9 cellular contexts compared by ENCODE assay signal in genomic region chr17:39210093-39210434, GRCh38. TPM values are rescaled to one million over a fixed set of nuclear protein-coding genes. Genes with fewer than 3 reads are reported as not detected.
DNase-seq lines count a peak whose midpoint lies in the region; ATAC-seq and TF ChIP-seq lines count a peak whose summit lies in the region.
"Had no signal": no experiment of that assay in that cellular context is flagged by ENCODE, and none has a peak within 500 bp of the region (broad histone marks: within the 10 kb centered on the region; RNA-seq: fewer than 3 reads in every experiment).

No MANE protein-coding gene starts in this region.

- H3K9me3 Mint-ChIP-seq in CD4-positive, CD25-positive, alpha-beta regulatory T cell: no peaks in the 10 kb centered on the region
- H3K9me3 Mint-ChIP-seq in progenitor cell of endocrine pancreas (ENCODE audit: low read depth) (no peaks in the 10 kb centered on the region), endothelial cell (ENCODE audit: unreplicated experiment) (no peaks in the 10 kb centered on the region)

- 12 to 15% methylated on average over 22 of the region's 22 CpGs for WGBS in esophagus, 2 donors
- WGBS in prostate gland: 18% methylated on average over 22 of the region's 22 CpGs

- H3K27me3 Mint-ChIP-seq in CD4-positive, CD25-positive, alpha-beta regulatory T cell: peaks cover 9% of the 10 kb centered on the region
- H3K27me3 Mint-ChIP-seq in progenitor cell of endocrine pancreas (peaks cover 64% of the 10 kb centered on the region), endothelial cell (ENCODE audit: unreplicated experiment) (peaks cover 4% of the 10 kb centered on the region)

- no peaks in the 10 kb centered on the region for H3K27me3 ChIP-seq in CD4-positive, CD25-positive, alpha-beta regulatory T cell (ENCODE audit: control insufficient read depth, insufficient read depth, low read length)
- H3K27me3 ChIP-seq in Peyer's patch: peaks cover 0 to 12% of the 10 kb centered on the region in 2 donors
- no peaks in the 10 kb centered on the region for H3K27me3 ChIP-seq in esophagus (ENCODE audit: control insufficient read depth in 1 of 2, insufficient read depth in 2 of 2, low read length in 2 of 2)
- no peaks in the 10 kb centered on the region for H3K27me3 ChIP-seq in prostate gland (replicated peaks; ENCODE audit: insufficient read depth)

- TF ChIP-seq CTCF in Peyer's patch (IDR thresholded peaks at IDR 0.05) (no peak), prostate gland (IDR thresholded peaks at IDR 0.05) (no peak), progenitor cell of endocrine pancreas (IDR thresholded peaks at IDR 0.05; ENCODE audit: unreplicated experiment) (no peak), endothelial cell (IDR thresholded peaks at IDR 0.05; ENCODE audit: unreplicated experiment) (no peak)

- no peak for ATAC-seq in CD4-positive, CD25-positive, alpha-beta regulatory T cell (ENCODE audit: low read depth in 2 of 2)

- H3K4me3 Mint-ChIP-seq in CD4-positive, CD25-positive, alpha-beta regulatory T cell: peak overlapping the region in 3 of 4 donors; percentile 47 to 80 (median 55)
- H3K4me3 Mint-ChIP-seq in progenitor cell of endocrine pancreas (ENCODE audit: low read depth) (no peak overlapping the region), endothelial cell (ENCODE audit: unreplicated experiment) (no peak overlapping the region)

- H3K4me1 Mint-ChIP-seq in CD4-positive, CD25-positive, alpha-beta regulatory T cell: peaks cover 0 to 35% (median 5%) of the 10 kb centered on the region in 4 donors
- H3K4me1 Mint-ChIP-seq in progenitor cell of endocrine pancreas (ENCODE audit: low read depth): peaks cover 2% of the 10 kb centered on the region
- peaks cover 2% of the 10 kb centered on the region for H3K4me1 Mint-ChIP-seq in endothelial cell (ENCODE audit: unreplicated experiment)

- peaks cover under 1% of the 10 kb centered on the region for H3K36me3 Mint-ChIP-seq in CD4-positive, CD25-positive, alpha-beta regulatory T cell
- H3K36me3 Mint-ChIP-seq in progenitor cell of endocrine pancreas (ENCODE audit: insufficient read depth) (no peaks in the 10 kb centered on the region), endothelial cell (ENCODE audit: low read depth, unreplicated experiment) (no peaks in the 10 kb centered on the region)

- DNase-seq in CD4-positive, CD25-positive, alpha-beta regulatory T cell: no peak
- DNase-seq in Peyer's patch (no peak), prostate gland (ENCODE audit: low spot score) (no peak), progenitor cell of endocrine pancreas (ENCODE audit: low spot score, unreplicated experiment) (no peak), nucleus accumbens (lab: John Stamatoyannopoulos, UW) (no peak), NCI-H2227 treated with DMSO at 0.1 percent for 48 hours (lab: John Stamatoyannopoulos, UW) (no peak), endothelial cell (ENCODE audit: low spot score) (no peak)

- peak overlapping the region in 2 of 3 donors; percentile 73 to 81 for H3K27ac Mint-ChIP-seq in CD4-positive, CD25-positive, alpha-beta regulatory T cell
- H3K27ac Mint-ChIP-seq in progenitor cell of endocrine pancreas (no peak overlapping the region), endothelial cell (ENCODE audit: unreplicated experiment) (no peak overlapping the region)

- TF ChIP-seq POLR2A in Peyer's patch (IDR thresholded peaks at IDR 0.05) (no peak), prostate gland (IDR thresholded peaks at IDR 0.05) (no peak)

- no peak overlapping the region for H3K4me3 ChIP-seq in CD4-positive, CD25-positive, alpha-beta regulatory T cell (ENCODE audit: low read depth, low read length)
- H3K4me3 ChIP-seq in Peyer's patch (peak overlapping the region; percentile 23 to 49 (median 46)), esophagus (ENCODE audit: low read depth in 1 of 2, low read length in 2 of 2) (peak overlapping the region; percentile 22 to 31), prostate gland (peak overlapping the region; percentile 18 to 28)

- H3K36me3 ChIP-seq in CD4-positive, CD25-positive, alpha-beta regulatory T cell (ENCODE audit: control insufficient read depth, insufficient read depth, low read length): peaks cover 3% of the 10 kb centered on the region
- peaks cover 0 to 3% (median 0%) of the 10 kb centered on the region in 3 donors for H3K36me3 ChIP-seq in Peyer's patch
- H3K36me3 ChIP-seq in esophagus (ENCODE audit: control insufficient read depth in 2 of 2, insufficient read depth in 2 of 2, low read length in 1 of 2): peaks cover 0 to 2% of the 10 kb centered on the region in 2 donors
- H3K36me3 ChIP-seq in prostate gland: no peaks in the 10 kb centered on the region

- no peaks in the 10 kb centered on the region for H3K9me3 ChIP-seq in CD4-positive, CD25-positive, alpha-beta regulatory T cell (ENCODE audit: control insufficient read depth in 2 of 2, low read length in 2 of 2)
- H3K9me3 ChIP-seq in Peyer's patch: no peaks in the 10 kb centered on the region
- no peaks in the 10 kb centered on the region for H3K9me3 ChIP-seq in esophagus (ENCODE audit: control insufficient read depth in 2 of 2, insufficient read depth in 1 of 2, low read depth in 1 of 2, low read length in 1 of 2)
- no peaks in the 10 kb centered on the region for H3K9me3 ChIP-seq in prostate gland

- no peak overlapping the region for H3K27ac ChIP-seq in CD4-positive, CD25-positive, alpha-beta regulatory T cell (ENCODE audit: insufficient read depth, low read length, poor library complexity, severe bottlenecking)
- peak overlapping the region in 1 of 4 donors; percentile 60 for H3K27ac ChIP-seq in Peyer's patch
- H3K27ac ChIP-seq in esophagus (ENCODE audit: low read depth in 2 of 2, low read length in 1 of 2): no peak overlapping the region
- peak overlapping the region; percentile 59 to 70 for H3K27ac ChIP-seq in prostate gland

- intact Hi-C loops in prostate gland (cut with DNase I): no loop called here

- H3K4me1 ChIP-seq in CD4-positive, CD25-positive, alpha-beta regulatory T cell (ENCODE audit: control insufficient read depth, insufficient read depth, low read length, poor library complexity, severe bottlenecking): peaks cover 24% of the 10 kb centered on the region
- H3K4me1 ChIP-seq in Peyer's patch (peaks cover 0 to 25% (median 20%) of the 10 kb centered on the region in 4 donors), esophagus (ENCODE audit: control insufficient read depth in 2 of 2, insufficient read depth in 2 of 2, low read length in 1 of 2) (peaks cover 3 to 18% of the 10 kb centered on the region in 2 donors), prostate gland (replicated peaks) (peaks cover 17% of the 10 kb centered on the region)

RNA-seq across cellular contexts. Expression of gene RPL19, which starts 10.0 kb away (rescaled TPM):
- 2,336 TPM for total RNA-seq in CD4-positive, CD25-positive, alpha-beta regulatory T cell
- polyA plus RNA-seq in CD4-positive, CD25-positive, alpha-beta regulatory T cell: 1,000 to 10,000 TPM; 2,055 to 3,537 (median 2,931) TPM
- 1,000 to 10,000 TPM in 3 of 4 donors, 100 to 1,000 TPM in 1; 932 to 2,029 (median 1,420) TPM for total RNA-seq in Peyer's patch
- polyA plus RNA-seq in esophagus: 1,000 to 10,000 TPM; 2,441 to 3,049 TPM
- total RNA-seq in prostate gland: 1,000 to 10,000 TPM; 2,194 to 3,634 TPM
- total RNA-seq in progenitor cell of endocrine pancreas: 1,229 and 1,297 TPM in 2 replicates
- total RNA-seq in endothelial cell (ENCODE audit: unreplicated experiment): 1,851 TPM

RNA-seq across cellular contexts. Expression of gene CACNB1, which starts 12.6 kb away (rescaled TPM):
- total RNA-seq in CD4-positive, CD25-positive, alpha-beta regulatory T cell: 19.3 TPM
- polyA plus RNA-seq in CD4-positive, CD25-positive, alpha-beta regulatory T cell: 1 to 10 TPM in 2 of 4 donors, under 1 TPM in 2; 0.48 to 1.5 (median 0.97) TPM
- total RNA-seq in Peyer's patch (1 to 10 TPM; 2.5 to 5.0 (median 2.8) TPM), prostate gland (10 to 100 TPM in 1 of 2 donors, 1 to 10 TPM in 1; 3.4 to 17.8 TPM), progenitor cell of endocrine pancreas (11.3 and 13.8 TPM in 2 replicates), endothelial cell (ENCODE audit: unreplicated experiment) (10.2 TPM)
- polyA plus RNA-seq in esophagus: 1 to 10 TPM; 1.6 to 2.6 TPM

RNA-seq across cellular contexts. Expression of gene STAC2, which starts 15.7 kb away (rescaled TPM):
- total RNA-seq in CD4-positive, CD25-positive, alpha-beta regulatory T cell: not detected
- not detected for polyA plus RNA-seq in CD4-positive, CD25-positive, alpha-beta regulatory T cell
- total RNA-seq in Peyer's patch (under 1 TPM in 2 of 4 donors, not detected in 2; 0.27 to 0.66 TPM), prostate gland (1 to 10 TPM; 3.9 to 4.8 TPM), progenitor cell of endocrine pancreas (not detected in 2 replicates), endothelial cell (ENCODE audit: unreplicated experiment) (not detected)
- polyA plus RNA-seq in esophagus: under 1 TPM; 0.06 to 0.07 TPM
- total RNA-seq: lung microvascular endothelial cell had no signal

RNA-seq across cellular contexts. Expression of gene ARL5C, which starts 44.1 kb away (rescaled TPM):
- not detected for total RNA-seq in CD4-positive, CD25-positive, alpha-beta regulatory T cell
- not detected for polyA plus RNA-seq in CD4-positive, CD25-positive, alpha-beta regulatory T cell
- not detected for total RNA-seq in Peyer's patch
- polyA plus RNA-seq in esophagus: not detected
- total RNA-seq in prostate gland: not detected
- not detected in 2 replicates for total RNA-seq in progenitor cell of endocrine pancreas
- total RNA-seq in endothelial cell (ENCODE audit: unreplicated experiment): not detected
- total RNA-seq: lung microvascular endothelial cell had no signal

RNA-seq across cellular contexts. Expression of gene PLXDC1, which starts 58.6 kb away (rescaled TPM):
- total RNA-seq in CD4-positive, CD25-positive, alpha-beta regulatory T cell: 12.9 TPM
- polyA plus RNA-seq in CD4-positive, CD25-positive, alpha-beta regulatory T cell: 1 to 10 TPM in 2 of 4 donors, under 1 TPM in 2; 0.27 to 1.8 (median 1.1) TPM
- total RNA-seq in Peyer's patch (10 to 100 TPM; 14.5 to 34.7 (median 18.2) TPM), prostate gland (1 to 10 TPM; 3.9 to 5.4 TPM), progenitor cell of endocrine pancreas (2.3 and 3.7 TPM in 2 replicates), endothelial cell (ENCODE audit: unreplicated experiment) (3.7 TPM)
- polyA plus RNA-seq in esophagus: 1 to 10 TPM; 4.7 to 6.0 TPM
- total RNA-seq: lung microvascular endothelial cell had no signal

Comparison
In these comparisons a context has a peak if more than half of its experiments do, and no peak if none do; other contexts are left out.
1. H3K27ac ChIP-seq: peak in prostate gland (2 of 2); none in CD4-positive, CD25-positive, alpha-beta regulatory T cell (single experiment) and esophagus (0 of 2).
2. H3K27ac Mint-ChIP-seq: peak in CD4-positive, CD25-positive, alpha-beta regulatory T cell (2 of 3); none in progenitor cell of endocrine pancreas (single experiment) and endothelial cell (single experiment).
3. H3K4me3 Mint-ChIP-seq: peak in CD4-positive, CD25-positive, alpha-beta regulatory T cell (3 of 4); none in progenitor cell of endocrine pancreas (single experiment) and endothelial cell (single experiment).